Comparison of ENCODE assay signal across 18 cellular contexts in the genomic region with DNA sequence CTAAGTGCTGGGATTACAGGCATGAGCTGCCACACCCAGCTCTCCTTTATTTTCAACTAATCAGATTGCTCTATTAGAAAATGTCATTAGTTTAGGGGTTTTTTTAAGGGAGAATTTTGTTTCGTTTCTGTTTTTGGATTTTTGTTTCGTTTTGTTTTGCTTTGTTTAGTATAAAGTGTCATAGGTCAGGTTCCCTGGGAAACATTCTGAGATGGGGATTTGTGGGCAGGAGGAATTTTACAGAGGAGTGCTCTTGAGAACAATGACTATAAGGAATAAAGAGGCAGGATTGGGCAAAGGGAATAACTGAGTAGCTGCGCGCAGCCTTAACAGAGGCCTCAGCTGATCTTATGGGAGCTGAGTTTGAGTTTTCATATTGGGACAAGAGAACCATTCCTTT.
"Had no signal": no experiment of that assay in that cellular context is flagged by ENCODE, and none has a peak within 500 bp of the region (broad histone marks: within the 10 kb centered on the region; RNA-seq: fewer than 3 reads in every experiment).

No MANE protein-coding gene starts in this region.

- H3K36me3 ChIP-seq: vagina had no signal

- H3K27ac ChIP-seq: foreskin keratinocyte, vagina had no signal

- ATAC-seq: activated CD4-positive, alpha-beta T cell treated with anti-CD3 and anti-CD28 coated beads for 36 hours; foreskin keratinocyte; left lobe of liver; WTC11 had no signal

- H3K4me3 ChIP-seq: tibial nerve, vagina had no signal

- H3K9me3 ChIP-seq: vagina had no signal

- H3K27me3 ChIP-seq: foreskin keratinocyte, tibial nerve, vagina had no signal

- DNase-seq: activated CD4-positive, alpha-beta T cell treated with anti-CD3 and anti-CD28 coated beads for 36 hours; activated CD4-positive, alpha-beta T cell treated with anti-CD3 and anti-CD28 coated beads, Interleukin-2, amount 50 U/mL, for 48 hours; activated gamma-delta T cell; cerebellar nuclear complex; effector CD4-positive, alpha-beta T cell; foreskin keratinocyte; glutamatergic neuron; hippocampal formation; kidney; midbrain; nephron progenitor cell; nucleus accumbens; stimulated activated CD4-positive, alpha-beta T cell treated with anti-CD3 and anti-CD28 coated beads, Interleukin-12 subunit alpha, Interleukin-12 subunit beta, amount 100 ng/mL, for 4 hours; stimulated activated CD4-positive, alpha-beta T cell treated with anti-CD3 and anti-CD28 coated beads, Interleukin-1b, Interleukin-23, amount 100 ng/mL, for 48 hours had no signal

- H3K4me1 ChIP-seq: foreskin keratinocyte, tibial nerve, vagina had no signal
